1 cellular context compared by ENCODE assay signal in genomic region chr3:169562988-169563774, GRCh38.
A peak's percentile ranks its signal among the peaks of the same experiment; 100 is the strongest.
TF ChIP-seq lines count a peak whose summit lies in the region.

No MANE protein-coding gene starts in this region.

TF ChIP-seq in K562, 482 proteins besides CTCF, POLR2A, EP300 and RAD21 (continued from another document):
- TF ChIP-seq ZBTB40 (IDR thresholded peaks at IDR 0.05) (peak; percentile 68), ZBTB40 (CRISPR knock-in tag; IDR thresholded peaks at IDR 0.05) (no peak)
